ENCODE assay signal across 28 cellular contexts in genomic region chr6:92125681-92126080, GRCh38.
DNase-seq lines count a peak whose midpoint lies in the region; ATAC-seq, FAIRE-seq and TF ChIP-seq lines count a peak whose summit lies in the region.
"Had no signal": no experiment of that assay in that cellular context is flagged by ENCODE, and none has a peak within 500 bp of the region (broad histone marks: within the 10 kb centered on the region; RNA-seq: fewer than 3 reads in every experiment).

No MANE protein-coding gene starts in this region.

- no peak overlapping the region for H2BK12ac ChIP-seq in H1 (ENCODE audit: low read depth, low read length)

- H3K9me3 ChIP-seq in Caco-2 (no peaks in the 10 kb centered on the region), PC-9 (ENCODE audit: insufficient read depth, low read depth) (no peaks in the 10 kb centered on the region), H1 (ENCODE audit: insufficient read depth in 2 of 2, low read depth in 1 of 2, low read length in 1 of 2) (no peaks in the 10 kb centered on the region), esophagus squamous epithelium (no peaks in the 10 kb centered on the region)
- H3K9me3 ChIP-seq: Peyer's patch, SK-N-SH had no signal

- CTCF ChIA-PET in Caco-2 (lab: Charles Lee) (no interaction called here), PC-9 (lab: Charles Lee) (no interaction called here), H1 (lab: Charles Lee; ENCODE audit: partially characterized antibody) (interaction anchor here (1.1 kb wide), 1 partner anchor 519 kb away, joined by 3 read pairs; no protein-coding TSS in a partner anchor)

- H3K36me3 ChIP-seq in Caco-2 (ENCODE audit: control insufficient read depth, insufficient read depth, low read length) (no peaks in the 10 kb centered on the region), PC-9 (ENCODE audit: low read depth) (no peaks in the 10 kb centered on the region), H1 (ENCODE audit: control insufficient read depth in 2 of 4, insufficient read depth in 4 of 4, low read length in 3 of 4) (no peaks in the 10 kb centered on the region), esophagus squamous epithelium (no peaks in the 10 kb centered on the region)
- H3K36me3 ChIP-seq: Peyer's patch had no signal

- H4K5ac ChIP-seq in H1 (ENCODE audit: insufficient read length, low read depth, low read length) = no peak overlapping the region

- H3K27me3 ChIP-seq in Caco-2 (replicated peaks; ENCODE audit: control insufficient read depth, insufficient read depth, low read length) = no peaks in the 10 kb centered on the region
- no peaks in the 10 kb centered on the region for H3K27me3 ChIP-seq in PC-9 (ENCODE audit: insufficient read depth, low read depth)
- no peaks in the 10 kb centered on the region for H3K27me3 ChIP-seq in H1 (replicated peaks in 1 of 4; ENCODE audit: control insufficient read depth in 3 of 4, extremely low read depth in 1 of 4, insufficient read depth in 3 of 4, low read length in 3 of 4)
- H3K27me3 ChIP-seq in esophagus squamous epithelium = no peaks in the 10 kb centered on the region
- H3K27me3 ChIP-seq: Peyer's patch had no signal

- no peaks in the 10 kb centered on the region for H3K36me3 Mint-ChIP-seq in Caco-2 (ENCODE audit: insufficient read depth, unreplicated experiment)
- H3K36me3 Mint-ChIP-seq: CD8-positive, alpha-beta T cell had no signal

- WGBS in H1 (ENCODE audit: extremely low coverage in 1 of 2, insufficient coverage in 1 of 2, insufficient read length in 1 of 2, insufficient replicate concordance in 2 of 2, low coverage in 1 of 2, low lambda C conversion rate in 2 of 2, missing lambda C conversion rate in 1 of 2), 2 experiments = 30% methylated on average over 3 of the region's 4 CpGs; no CpG with 5 or more reads in 1 of the 2 experiments
- 55 to 62% methylated on average over 3 to 4 of the region's 4 CpGs for WGBS in esophagus squamous epithelium, 2 donors

- H4K8ac ChIP-seq in H1 (ENCODE audit: extremely low read depth, insufficient read depth, low read length) = no peak overlapping the region

- ATAC-seq in GM21576 (IDR thresholded peaks at IDR 0.05; ENCODE audit: unreplicated experiment) (no peak), GM18519 (IDR thresholded peaks at IDR 0.05; ENCODE audit: low FRiP score, unreplicated experiment) (no peak)
- ATAC-seq: CD8-positive, alpha-beta T cell; GM12878; HCT116 had no signal

- H3F3A ChIP-seq in PC-9 (ENCODE audit: insufficient read depth, low read depth) = no peaks in the 10 kb centered on the region

- H3K4me3 Mint-ChIP-seq in Caco-2 (ENCODE audit: unreplicated experiment) = peak overlapping the region; percentile 0
- H3K4me3 Mint-ChIP-seq: CD8-positive, alpha-beta T cell had no signal

- no peaks in the 10 kb centered on the region for H3K9me3 Mint-ChIP-seq in Caco-2 (ENCODE audit: unreplicated experiment)

- no peak for TF ChIP-seq RAD21 in H1 (IDR thresholded peaks at IDR 0.05 in 1 of 2, conservative IDR thresholded peaks at IDR 0.05 in 1 of 2; ENCODE audit: low read depth in 2 of 2, low read length in 2 of 2)

- no peak for FAIRE-seq in H1 (lab: Jason Lieb, UNC)
- FAIRE-seq: A204.1, GM12878, HepG2 had no signal

- DNase-seq in Caco-2 (no peak), PC-9 (no peak), H1 (ENCODE audit: low read depth in 1 of 2, low spot score in 2 of 2) (no peak), kidney tubule cell (ENCODE audit: low spot score) (peak; percentile 21), SKM-1 treated with dmso at 0.1 percent for 144 hours (lab: John Stamatoyannopoulos, UW; ENCODE audit: unreplicated experiment) (no peak), esophagus squamous epithelium (lab: John Stamatoyannopoulos, UW) (no peak)
- DNase-seq: CD8-positive, alpha-beta T cell; DMS 273 treated with DMSO at 0.1 percent for 48 hours; DMS79; EL; GDM1; Karpas-422; NCI-H1105; NCI-H1436 treated with DMSO at 0.1 percent for 48 hours; NCI-H187 treated with DMSO at 0.1 percent for 48 hours; NCI-H446 treated with DMSO at 0.1 percent for 48 hours; NCI-H526; NCI-H82; NK-92 treated with Interleukin-12 subunit alpha and Interleukin-12 subunit beta, amount 100 ng/mL, for 24 hours; Peyer's patch; SK-N-SH had no signal

- H3K27ac ChIP-seq in PC-9 (no peak overlapping the region), H1 (ENCODE audit: low read depth, low read length) (no peak overlapping the region), esophagus squamous epithelium (no peak overlapping the region)
- H3K27ac ChIP-seq: C4-2B, Peyer's patch had no signal

- no peak overlapping the region for H3K9ac ChIP-seq in H1 (replicated peaks in 1 of 4; ENCODE audit: extremely low read depth in 1 of 4, low read depth in 3 of 4, low read length in 3 of 4)
- H3K9ac ChIP-seq: SK-N-SH had no signal

- no peak overlapping the region for H3K56ac ChIP-seq in H1 (replicated peaks; ENCODE audit: insufficient read length, low read depth, low read length)

- no peaks in the 10 kb centered on the region for H3K79me2 ChIP-seq in PC-9 (ENCODE audit: low read depth)
- no peaks in the 10 kb centered on the region for H3K79me2 ChIP-seq in H1 (ENCODE audit: control insufficient read depth in 1 of 2, insufficient read depth in 2 of 2, low read length in 2 of 2)

- no peak overlapping the region for H2AK5ac ChIP-seq in H1 (ENCODE audit: low read depth, low read length)

- no peak overlapping the region for H3K23ac ChIP-seq in H1 (ENCODE audit: insufficient read length)

- H4K20me1 ChIP-seq in PC-9 (ENCODE audit: insufficient read depth) = no peaks in the 10 kb centered on the region
- H4K20me1 ChIP-seq in H1 (replicated peaks in 1 of 2; ENCODE audit: control insufficient read depth in 1 of 2, insufficient read depth in 2 of 2, low read length in 2 of 2) = no peaks in the 10 kb centered on the region

- H3K4me2 ChIP-seq in PC-9 (0 out of 2 replicates have a peak overlapping the region, but pooled peaks have one; percentile 10), H1 (ENCODE audit: insufficient read depth in 1 of 2, low read depth in 2 of 2, low read length in 2 of 2) (no peak overlapping the region)
- H3K4me2 ChIP-seq: SK-N-SH had no signal

- H3K4me3 ChIP-seq in Caco-2 (ENCODE audit: low read depth, low read length) = no peak overlapping the region
- no peak overlapping the region for H3K4me3 ChIP-seq in PC-9
- H3K4me3 ChIP-seq in H1 (ENCODE audit: extremely low read depth in 1 of 4, insufficient read depth in 2 of 4, low read depth in 3 of 4, low read length in 4 of 4) = no peak overlapping the region
- H3K4me3 ChIP-seq in esophagus squamous epithelium = no peak overlapping the region
- H3K4me3 ChIP-seq: GM12878, Peyer's patch had no signal

- H2AFZ ChIP-seq in PC-9 = no peak overlapping the region
- peak overlapping the region; percentile 67; the same call in 1 of the 2 replicates for H2AFZ ChIP-seq in H1 (ENCODE audit: low read length)

- no peak overlapping the region for H4K91ac ChIP-seq in H1 (replicated peaks; ENCODE audit: insufficient read length, low read length)

- no peak for TF ChIP-seq EP300 in H1 (IDR thresholded peaks at IDR 0.05; ENCODE audit: borderline replicate concordance in 1 of 2, low read depth in 2 of 2, low read length in 2 of 2)

- no peak overlapping the region for H3K4ac ChIP-seq in H1 (replicated peaks; ENCODE audit: insufficient read length, low read depth, low read length)

- peak overlapping the region; percentile 19 for H3K27ac Mint-ChIP-seq in Caco-2 (ENCODE audit: unreplicated experiment)
- H3K27ac Mint-ChIP-seq: CD8-positive, alpha-beta T cell had no signal

- peaks cover 18% of the 10 kb centered on the region for H3K4me1 Mint-ChIP-seq in Caco-2 (ENCODE audit: low read depth, unreplicated experiment)

- no peak overlapping the region for H3K14ac ChIP-seq in H1 (ENCODE audit: insufficient read length)

- H2BK15ac ChIP-seq in H1 (ENCODE audit: low read length) = no peak overlapping the region

- no peak for TF ChIP-seq POLR2A in H1 (IDR thresholded peaks at IDR 0.05; ENCODE audit: control extremely low read depth in 1 of 2, low read depth in 2 of 2, low read length in 2 of 2)
- TF ChIP-seq POLR2A in esophagus squamous epithelium (IDR thresholded peaks at IDR 0.05) = no peak

- BruUV-seq in Caco-2 (replicated peaks; lab: Mats Ljungman, UMichigan) (no TSS peak), PC-9 (replicated peaks; lab: Mats Ljungman, UMichigan) (no TSS peak)

- H3K9me2 ChIP-seq in PC-9 (ENCODE audit: insufficient read depth) = no peaks in the 10 kb centered on the region
- H3K9me2 ChIP-seq: SK-N-SH had no signal

- no peak overlapping the region for H3K18ac ChIP-seq in H1 (ENCODE audit: extremely low read depth, low read length)

- no peaks in the 10 kb centered on the region for H3K27me3 Mint-ChIP-seq in Caco-2 (ENCODE audit: insufficient read depth, unreplicated experiment)

- peaks cover 13% of the 10 kb centered on the region for H3K4me1 ChIP-seq in Caco-2
- 0 out of 2 replicates have a peak, but pooled peaks cover 12% of the 10 kb centered on the region for H3K4me1 ChIP-seq in PC-9 (replicated peaks; ENCODE audit: insufficient read depth)
- H3K4me1 ChIP-seq in H1 (replicated peaks in 1 of 4; ENCODE audit: control insufficient read depth in 3 of 4, insufficient read depth in 4 of 4, low read length in 3 of 4) = peaks cover 0 to 7% (median 1%) of the 10 kb centered on the region in 4 experiments; a peak in 2 of 7 replicates
- H3K4me1 ChIP-seq in esophagus squamous epithelium = no peaks in the 10 kb centered on the region
- H3K4me1 ChIP-seq: Peyer's patch had no signal

- H2BK20ac ChIP-seq in H1 (ENCODE audit: low read length) = no peak overlapping the region

- no peak overlapping the region for H2BK5ac ChIP-seq in H1 (ENCODE audit: low read depth, low read length)

- TF ChIP-seq CTCF in Caco-2 (IDR thresholded peaks at IDR 0.05; ENCODE audit: insufficient read depth in 1 of 2, low read depth in 1 of 2, low read length in 1 of 2, severe bottlenecking in 1 of 2, unreplicated experiment in 1 of 2) (no peak), PC-9 (conservative IDR thresholded peaks at IDR 0.05) (no peak), H1 (IDR thresholded peaks at IDR 0.05; ENCODE audit: control extremely low read depth in 1 of 3, insufficient read depth in 1 of 3, low read depth in 1 of 3, low read length in 3 of 3) (no peak), esophagus squamous epithelium (IDR thresholded peaks at IDR 0.05) (no peak)

- no peaks in the 10 kb centered on the region for H3K79me1 ChIP-seq in H1 (ENCODE audit: low read depth, low read length)

- intact Hi-C loops in Caco-2 (cut with micrococcal nuclease; ENCODE audit: unreplicated experiment) (loop anchor here (1.0 to 10.0 kb wide), 4 partner anchors 15 to 519 kb away; no protein-coding TSS in a partner anchor), PC-9 (cut with micrococcal nuclease; ENCODE audit: unreplicated experiment) (loop anchor here (10.0 kb wide), 1 partner anchor 519 kb away; no protein-coding TSS in a partner anchor), esophagus squamous epithelium (cut with DNase I) (no loop called here)

- H3K23me2 ChIP-seq in H1 (ENCODE audit: low read depth, low read length) = no peaks in the 10 kb centered on the region

- H2BK120ac ChIP-seq in H1 (replicated peaks; ENCODE audit: low read depth, low read length) = no peak overlapping the region

- POLR2A ChIA-PET in Caco-2 (lab: Charles Lee) (no interaction called here), PC-9 (lab: Charles Lee; ENCODE audit: unreplicated experiment) (interaction anchor here (0.6 kb wide), 1 partner anchor 327 kb away, joined by 8 read pairs; no protein-coding TSS in a partner anchor), H1 (lab: Charles Lee; ENCODE audit: partially characterized antibody) (no interaction called here)

TF ChIP-seq in H1, 55 proteins besides CTCF, POLR2A, EP300 and RAD21 (continues in another document):
- no peak for TF ChIP-seq TCF12 (IDR thresholded peaks at IDR 0.05; ENCODE audit: low read depth, low read length)
